1 cellular context compared by ENCODE assay signal in genomic region chr3:172148702-172149565, GRCh38.
TF ChIP-seq lines count a peak whose summit lies in the region.

No MANE protein-coding gene starts in this region.

TF ChIP-seq in GM23338, 12 proteins besides CTCF, POLR2A, EP300 and RAD21 (continued from another document):
- TF ChIP-seq, protein P1, sequence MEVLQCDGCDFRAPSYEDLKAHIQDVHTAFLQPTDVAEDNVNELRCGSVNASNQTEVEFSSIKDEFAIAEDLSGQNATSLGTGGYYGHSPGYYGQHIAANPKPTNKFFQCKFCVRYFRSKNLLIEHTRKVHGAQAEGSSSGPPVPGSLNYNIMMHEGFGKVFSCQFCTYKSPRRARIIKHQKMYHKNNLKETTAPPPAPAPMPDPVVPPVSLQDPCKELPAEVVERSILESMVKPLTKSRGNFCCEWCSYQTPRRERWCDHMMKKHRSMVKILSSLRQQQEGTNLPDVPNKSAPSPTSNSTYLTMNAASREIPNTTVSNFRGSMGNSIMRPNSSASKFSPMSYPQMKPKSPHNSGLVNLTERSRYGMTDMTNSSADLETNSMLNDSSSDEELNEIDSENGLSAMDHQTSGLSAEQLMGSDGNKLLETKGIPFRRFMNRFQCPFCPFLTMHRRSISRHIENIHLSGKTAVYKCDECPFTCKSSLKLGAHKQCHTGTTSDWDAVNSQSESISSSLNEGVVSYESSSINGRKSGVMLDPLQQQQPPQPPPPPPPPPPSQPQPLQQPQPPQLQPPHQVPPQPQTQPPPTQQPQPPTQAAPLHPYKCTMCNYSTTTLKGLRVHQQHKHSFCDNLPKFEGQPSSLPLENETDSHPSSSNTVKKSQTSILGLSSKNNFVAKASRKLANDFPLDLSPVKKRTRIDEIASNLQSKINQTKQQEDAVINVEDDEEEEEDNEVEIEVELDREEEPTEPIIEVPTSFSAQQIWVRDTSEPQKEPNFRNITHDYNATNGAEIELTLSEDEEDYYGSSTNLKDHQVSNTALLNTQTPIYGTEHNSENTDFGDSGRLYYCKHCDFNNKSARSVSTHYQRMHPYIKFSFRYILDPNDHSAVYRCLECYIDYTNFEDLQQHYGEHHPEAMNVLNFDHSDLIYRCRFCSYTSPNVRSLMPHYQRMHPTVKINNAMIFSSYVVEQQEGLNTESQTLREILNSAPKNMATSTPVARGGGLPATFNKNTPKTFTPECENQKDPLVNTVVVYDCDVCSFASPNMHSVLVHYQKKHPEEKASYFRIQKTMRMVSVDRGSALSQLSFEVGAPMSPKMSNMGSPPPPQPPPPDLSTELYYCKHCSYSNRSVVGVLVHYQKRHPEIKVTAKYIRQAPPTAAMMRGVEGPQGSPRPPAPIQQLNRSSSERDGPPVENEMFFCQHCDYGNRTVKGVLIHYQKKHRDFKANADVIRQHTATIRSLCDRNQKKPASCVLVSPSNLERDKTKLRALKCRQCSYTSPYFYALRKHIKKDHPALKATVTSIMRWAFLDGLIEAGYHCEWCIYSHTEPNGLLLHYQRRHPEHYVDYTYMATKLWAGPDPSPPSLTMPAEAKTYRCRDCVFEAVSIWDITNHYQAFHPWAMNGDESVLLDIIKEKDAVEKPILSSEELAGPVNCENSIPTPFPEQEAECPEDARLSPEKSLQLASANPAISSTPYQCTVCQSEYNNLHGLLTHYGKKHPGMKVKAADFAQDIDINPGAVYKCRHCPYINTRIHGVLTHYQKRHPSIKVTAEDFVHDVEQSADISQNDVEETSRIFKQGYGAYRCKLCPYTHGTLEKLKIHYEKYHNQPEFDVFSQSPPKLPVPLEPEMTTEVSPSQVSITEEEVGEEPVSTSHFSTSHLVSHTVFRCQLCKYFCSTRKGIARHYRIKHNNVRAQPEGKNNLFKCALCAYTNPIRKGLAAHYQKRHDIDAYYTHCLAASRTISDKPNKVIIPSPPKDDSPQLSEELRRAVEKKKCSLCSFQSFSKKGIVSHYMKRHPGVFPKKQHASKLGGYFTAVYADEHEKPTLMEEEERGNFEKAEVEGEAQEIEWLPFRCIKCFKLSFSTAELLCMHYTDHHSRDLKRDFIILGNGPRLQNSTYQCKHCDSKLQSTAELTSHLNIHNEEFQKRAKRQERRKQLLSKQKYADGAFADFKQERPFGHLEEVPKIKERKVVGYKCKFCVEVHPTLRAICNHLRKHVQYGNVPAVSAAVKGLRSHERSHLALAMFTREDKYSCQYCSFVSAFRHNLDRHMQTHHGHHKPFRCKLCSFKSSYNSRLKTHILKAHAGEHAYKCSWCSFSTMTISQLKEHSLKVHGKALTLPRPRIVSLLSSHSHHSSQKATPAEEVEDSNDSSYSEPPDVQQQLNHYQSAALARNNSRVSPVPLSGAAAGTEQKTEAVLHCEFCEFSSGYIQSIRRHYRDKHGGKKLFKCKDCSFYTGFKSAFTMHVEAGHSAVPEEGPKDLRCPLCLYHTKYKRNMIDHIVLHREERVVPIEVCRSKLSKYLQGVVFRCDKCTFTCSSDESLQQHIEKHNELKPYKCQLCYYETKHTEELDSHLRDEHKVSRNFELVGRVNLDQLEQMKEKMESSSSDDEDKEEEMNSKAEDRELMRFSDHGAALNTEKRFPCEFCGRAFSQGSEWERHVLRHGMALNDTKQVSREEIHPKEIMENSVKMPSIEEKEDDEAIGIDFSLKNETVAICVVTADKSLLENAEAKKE (CRISPR knock-in tag; IDR thresholded peaks at IDR 0.05), result no peak
- TF ChIP-seq JUNB (IDR thresholded peaks at IDR 0.05; ENCODE audit: unreplicated experiment) (no peak), POLR2AphosphoS5 (IDR thresholded peaks at IDR 0.05; ENCODE audit: low read depth) (no peak)
